ENCODE assay signal across 16 cellular contexts in genomic region chr12:11702959-11703358, GRCh38. TPM values are rescaled to one million over a fixed set of nuclear protein-coding genes. Genes with fewer than 3 reads are reported as not detected.
DNase-seq lines count a peak whose midpoint lies in the region; ATAC-seq and TF ChIP-seq lines count a peak whose summit lies in the region.
"Had no signal": no experiment of that assay in that cellular context is flagged by ENCODE, and none has a peak within 500 bp of the region (broad histone marks: within the 10 kb centered on the region; RNA-seq: fewer than 3 reads in every experiment).

No MANE protein-coding gene starts in this region.

- no peak overlapping the region for H3K27ac ChIP-seq in endodermal cell (ENCODE audit: low read depth, low read length)
- H3K27ac ChIP-seq: pancreas had no signal

- CTCF ChIA-PET in GM10248 (lab: Yijun Ruan, JAX), result no interaction called here

- TF ChIP-seq CTCF in GM10248 (IDR thresholded peaks at IDR 0.05; ENCODE audit: control extremely low read depth, extremely low read depth, low read depth, missing control alignments) (no peak), endodermal cell (conservative IDR thresholded peaks at IDR 0.05) (no peak)

- peaks cover 4% of the 10 kb centered on the region for H3K36me3 Mint-ChIP-seq in activated naive CD8-positive, alpha-beta T cell treated with anti-CD3 and anti-CD28 coated beads, Interleukin-2, amount 50 U/mL, for 24 hours (ENCODE audit: low read depth)
- H3K36me3 Mint-ChIP-seq in endodermal cell (ENCODE audit: low read depth), result peaks cover 3% of the 10 kb centered on the region

- 90 to 92% methylated on average over 3 to 4 of the region's 5 CpGs for WGBS in endodermal cell (ENCODE audit: insufficient coverage in 1 of 2, insufficient read length in 1 of 2), 2 experiments

- H3K4me3 ChIP-seq in endodermal cell (ENCODE audit: low read length), result no peak overlapping the region
- H3K4me3 ChIP-seq: lung, pancreas had no signal

- H3K9me3 ChIP-seq in endodermal cell (ENCODE audit: control insufficient read depth, low read length), result peaks cover 4% of the 10 kb centered on the region
- H3K9me3 ChIP-seq: pancreas had no signal

- H3K4me1 ChIP-seq in endodermal cell (ENCODE audit: control insufficient read depth, insufficient read depth, low read length), result peaks cover 24% of the 10 kb centered on the region

- no peaks in the 10 kb centered on the region for H3K9me3 Mint-ChIP-seq in activated naive CD8-positive, alpha-beta T cell treated with anti-CD3 and anti-CD28 coated beads, Interleukin-2, amount 50 U/mL, for 24 hours
- no peaks in the 10 kb centered on the region for H3K9me3 Mint-ChIP-seq in endodermal cell
- H3K9me3 Mint-ChIP-seq: central memory CD8-positive, alpha-beta T cell had no signal

- H3K27me3 ChIP-seq in endodermal cell (ENCODE audit: control insufficient read depth, insufficient read depth, low read length, poor library complexity, severe bottlenecking), result no peaks in the 10 kb centered on the region
- H3K27me3 ChIP-seq: pancreas had no signal

- POLR2A ChIA-PET in GM10248 (lab: Yijun Ruan, JAX), result no interaction called here

- H3K4me3 Mint-ChIP-seq in activated naive CD8-positive, alpha-beta T cell treated with anti-CD3 and anti-CD28 coated beads, Interleukin-2, amount 50 U/mL, for 24 hours, result no peak overlapping the region
- H3K4me3 Mint-ChIP-seq in endodermal cell, result no peak overlapping the region
- H3K4me3 Mint-ChIP-seq: central memory CD8-positive, alpha-beta T cell had no signal

- peak overlapping the region; percentile 30 for H3K27ac Mint-ChIP-seq in activated naive CD8-positive, alpha-beta T cell treated with anti-CD3 and anti-CD28 coated beads, Interleukin-2, amount 50 U/mL, for 24 hours
- H3K27ac Mint-ChIP-seq in endodermal cell, result no peak overlapping the region

- peak; percentile 38 for DNase-seq in GM10248 (ENCODE audit: extremely low spot score)
- DNase-seq in activated naive CD8-positive, alpha-beta T cell treated with anti-CD3 and anti-CD28 coated beads, Interleukin-2, amount 50 U/mL, for 24 hours, result peak; percentile 14
- DNase-seq in NCI-H187 (lab: John Stamatoyannopoulos, UW), result no peak
- no peak for DNase-seq in NCI-H2227 treated with DMSO at 0.1 percent for 48 hours (lab: John Stamatoyannopoulos, UW)
- DNase-seq in endodermal cell, result no peak
- DNase-seq in T-helper 2 cell, result no peak
- DNase-seq: activated effector memory CD4-positive, alpha-beta T cell treated with anti-CD3 and anti-CD28 coated beads, Interleukin-2, amount 50 U/mL, for 16 hours; C1 segment of cervical spinal cord; hippocampal formation; NCI-H446 treated with DMSO at 0.1 percent for 48 hours; pancreas had no signal

- H3K4me1 Mint-ChIP-seq in activated naive CD8-positive, alpha-beta T cell treated with anti-CD3 and anti-CD28 coated beads, Interleukin-2, amount 50 U/mL, for 24 hours, result peaks cover 34% of the 10 kb centered on the region
- peaks cover 44% of the 10 kb centered on the region for H3K4me1 Mint-ChIP-seq in endodermal cell

- no peaks in the 10 kb centered on the region for H3K36me3 ChIP-seq in endodermal cell (ENCODE audit: control insufficient read depth, insufficient read depth, low read length)
- H3K36me3 ChIP-seq: pancreas had no signal

- H3K27me3 Mint-ChIP-seq in activated naive CD8-positive, alpha-beta T cell treated with anti-CD3 and anti-CD28 coated beads, Interleukin-2, amount 50 U/mL, for 24 hours, result no peaks in the 10 kb centered on the region
- H3K27me3 Mint-ChIP-seq in endodermal cell (ENCODE audit: insufficient read depth), result no peaks in the 10 kb centered on the region
- H3K27me3 Mint-ChIP-seq: central memory CD8-positive, alpha-beta T cell had no signal

- ATAC-seq in GM19035 (IDR thresholded peaks at IDR 0.05; ENCODE audit: unreplicated experiment) (peak; percentile 71), HG03066 (IDR thresholded peaks at IDR 0.05; ENCODE audit: low read depth, unreplicated experiment) (peak; percentile 55)
- ATAC-seq in activated naive CD8-positive, alpha-beta T cell treated with anti-CD3 and anti-CD28 coated beads, Interleukin-2, amount 50 U/mL, for 24 hours, result peak; percentile 82
- ATAC-seq: HCT116, pancreas had no signal

- H3K9ac ChIP-seq in endodermal cell (ENCODE audit: extremely low read depth, low read length, poor library complexity, severe bottlenecking), result no peak overlapping the region

RNA-seq across cellular contexts. Expression of gene ETV6, which starts 53.5 kb away (rescaled TPM):
- total RNA-seq in endodermal cell, result 10 to 100 TPM in 1 of 2 donors, 1 to 10 TPM in 1; 9.3 to 22.1 TPM
- 7.5 TPM for polyA plus RNA-seq in endodermal cell (2013, experiment 1 of 2)
- polyA plus RNA-seq in endodermal cell (2013, experiment 2 of 2), result 7.7 TPM

Comparison
In these comparisons a context has a peak if more than half of its experiments do, and no peak if none do; other contexts are left out.
1. DNase-seq: peak in GM10248 (single experiment) and activated naive CD8-positive, alpha-beta T cell treated with anti-CD3 and anti-CD28 coated beads, Interleukin-2, amount 50 U/mL, for 24 hours (single experiment); none in NCI-H187 (0 of 2), NCI-H2227 treated with DMSO at 0.1 percent for 48 hours (single experiment), endodermal cell (single experiment) and T-helper 2 cell (0 of 5).
2. Peak in every context shown above with its lines, with median percentiles within 50 percentile points of each other: ATAC-seq.